In genomic region chr6:147103007-147103406, GRCh38 we compare ENCODE assay signal across 24 cellular contexts.
A peak's percentile ranks its signal among the peaks of the same experiment; 100 is the strongest.
DNase-seq lines count a peak whose midpoint lies in the region; ATAC-seq, FAIRE-seq and TF ChIP-seq lines count a peak whose summit lies in the region.
"Had no signal": no experiment of that assay in that cellular context is flagged by ENCODE, and none has a peak within 500 bp of the region (broad histone marks: within the 10 kb centered on the region; RNA-seq: fewer than 3 reads in every experiment).

No MANE protein-coding gene starts in this region.

- in situ Hi-C loops in K562 (cut with MboI), result no loop called here

- ATAC-seq in K562 (no peak), T-helper 17 cell (no peak)
- ATAC-seq in activated T-helper 17 cell treated with anti-CD3 and anti-CD28 coated beads, Interleukin-2, amount 50 U/mL, for 72 hours (replicated peaks), result no peak

- POLR2A ChIA-PET in K562 (lab: Yijun Ruan, JAX), result interaction anchor here (0.9 kb wide), 1 partner anchor 18 kb away, joined by 3 read pairs; no protein-coding TSS in a partner anchor

- H3K9me1 ChIP-seq in K562 (ENCODE audit: control insufficient read depth, insufficient read depth, low read length), result no peaks in the 10 kb centered on the region

- H4K20me1 ChIP-seq in BLaER1 (no peaks in the 10 kb centered on the region), Loucy (ENCODE audit: insufficient read depth, low read length, poor library complexity, severe bottlenecking) (no peaks in the 10 kb centered on the region), K562 (replicated peaks; ENCODE audit: control insufficient read depth, insufficient read depth, low read length) (no peaks in the 10 kb centered on the region)
- H4K20me1 ChIP-seq in BLaER1 treated with 17β-estradiol and CSF1 and Interleukin-3, amounts not matched to agents 10 nM and 100 nM, result no peaks in the 10 kb centered on the region

- no peaks in the 10 kb centered on the region for H3K36me3 ChIP-seq in BLaER1
- H3K36me3 ChIP-seq in BLaER1 treated with 17β-estradiol and CSF1 and Interleukin-3, amounts not matched to agents 10 nM and 100 nM, result no peaks in the 10 kb centered on the region
- no peaks in the 10 kb centered on the region for H3K36me3 ChIP-seq in Loucy (ENCODE audit: insufficient read depth, low read length)
- no peaks in the 10 kb centered on the region for H3K36me3 ChIP-seq in K562 (ENCODE audit: control insufficient read depth, insufficient read depth, low read length)
- H3K36me3 ChIP-seq: BE2C had no signal

- H3K27me3 ChIP-seq in BLaER1, result no peaks in the 10 kb centered on the region
- H3K27me3 ChIP-seq in BLaER1 treated with 17β-estradiol and CSF1 and Interleukin-3, amounts not matched to agents 10 nM and 100 nM, result no peaks in the 10 kb centered on the region
- no peaks in the 10 kb centered on the region for H3K27me3 ChIP-seq in Loucy (ENCODE audit: insufficient read depth, low read length, poor library complexity, severe bottlenecking)
- no peaks in the 10 kb centered on the region for H3K27me3 ChIP-seq in K562 (ENCODE audit: control insufficient read depth in 2 of 2, insufficient read depth in 2 of 2, low read length in 2 of 2)
- H3K27me3 ChIP-seq: BE2C had no signal

- CTCF ChIA-PET in K562 (lab: Yijun Ruan, JAX; ENCODE audit: low intra/inter-chr PET ratio), result no interaction called here

- FAIRE-seq in K562 (lab: Jason Lieb, UNC), result no peak
- FAIRE-seq: A204.1, G401.6, GM12891, GM19239 had no signal

- TF ChIP-seq RAD21 in K562 (CRISPR knock-in tag; conservative IDR thresholded peaks at IDR 0.05 in 1 of 2, IDR thresholded peaks at IDR 0.05 in 1 of 2), result no peak

- TF ChIP-seq POLR2A in K562 (conservative IDR thresholded peaks at IDR 0.05), result no peak

- DNase-seq in K562 (ENCODE audit: extremely low read depth in 1 of 4, low spot score in 3 of 4), result no peak
- no peak for DNase-seq in DMS79 treated with DMSO at 0.1 percent for 48 hours (lab: John Stamatoyannopoulos, UW)
- DNase-seq in T-helper 17 cell, result no peak
- DNase-seq: 8988T; ACHN; BE2C; C1 segment of cervical spinal cord; CD4-positive, alpha-beta memory T cell; CD4-positive, CD25-positive, alpha-beta regulatory T cell; CD8-positive, alpha-beta memory T cell; COR-L47; DMS 273 treated with DMSO at 0.1 percent for 48 hours; DMS153; DMS53; DMS79 had no signal

- no peak overlapping the region for H2AFZ ChIP-seq in Loucy (ENCODE audit: low read length)
- H2AFZ ChIP-seq in K562 (ENCODE audit: low read depth, low read length), result no peak overlapping the region

- no peak overlapping the region for H3K27ac ChIP-seq in BLaER1
- H3K27ac ChIP-seq in BLaER1 treated with 17β-estradiol and CSF1 and Interleukin-3, amounts not matched to agents 10 nM and 100 nM, result no peak overlapping the region
- no peak overlapping the region for H3K27ac ChIP-seq in K562 (ENCODE audit: extremely low read depth, low read depth, low read length)

- WGBS in K562 (ENCODE audit: insufficient coverage, low coverage, missing lambda C conversion rate), result 88% methylated on average over 2 of the region's 2 CpGs

- H3K9me3 ChIP-seq in BLaER1 (no peaks in the 10 kb centered on the region), Loucy (ENCODE audit: insufficient read depth, low read depth, low read length) (no peaks in the 10 kb centered on the region), K562 (replicated peaks; ENCODE audit: control insufficient read depth, insufficient read depth, low read depth, low read length) (no peaks in the 10 kb centered on the region), T-helper 17 cell (ENCODE audit: control insufficient read depth, low read length, poor library complexity, severe bottlenecking) (no peaks in the 10 kb centered on the region)
- H3K9me3 ChIP-seq in BLaER1 treated with 17β-estradiol and CSF1 and Interleukin-3, amounts not matched to agents 10 nM and 100 nM (replicated peaks in 1 of 11), result no peaks in the 10 kb centered on the region
- H3K9me3 ChIP-seq: BE2C had no signal

- H3K4me2 ChIP-seq in BLaER1, result peak overlapping the region; percentile 37
- H3K4me2 ChIP-seq in BLaER1 treated with 17β-estradiol and CSF1 and Interleukin-3, amounts not matched to agents 10 nM and 100 nM, result peak overlapping the region in 9 of 11 experiments; percentile 4 to 70 (median 20); a peak in 8 of 22 replicates
- peak overlapping the region; percentile 37 for H3K4me2 ChIP-seq in Loucy (ENCODE audit: low read depth, low read length, poor library complexity, severe bottlenecking)
- no peak overlapping the region for H3K4me2 ChIP-seq in K562 (ENCODE audit: insufficient read depth, low read length)

- H3K4me3 ChIP-seq in BLaER1 (no peak overlapping the region), Loucy (ENCODE audit: low read length, poor library complexity, severe bottlenecking) (no peak overlapping the region), K562 (no peak overlapping the region)
- H3K4me3 ChIP-seq in BLaER1 treated with 17β-estradiol and CSF1 and Interleukin-3, amounts not matched to agents 10 nM and 100 nM, result no peak overlapping the region

- H3K79me2 ChIP-seq in Loucy (ENCODE audit: insufficient read depth, low read length), result no peaks in the 10 kb centered on the region
- H3K79me2 ChIP-seq in K562 (ENCODE audit: control insufficient read depth, insufficient read depth, low read length), result no peaks in the 10 kb centered on the region

- H3K9ac ChIP-seq in BLaER1 (no peak overlapping the region), Loucy (ENCODE audit: low read depth, low read length, poor library complexity, severe bottlenecking) (no peak overlapping the region), K562 (ENCODE audit: insufficient read depth in 1 of 2, low read depth in 2 of 2, low read length in 2 of 2) (no peak overlapping the region)
- no peak overlapping the region for H3K9ac ChIP-seq in BLaER1 treated with 17β-estradiol and CSF1 and Interleukin-3, amounts not matched to agents 10 nM and 100 nM

- TF ChIP-seq CTCF in Loucy (conservative IDR thresholded peaks at IDR 0.05; ENCODE audit: low read length), result no peak
- no peak for TF ChIP-seq CTCF in K562 (IDR thresholded peaks at IDR 0.05 in 2 of 3, conservative IDR thresholded peaks at IDR 0.05 in 1 of 3; ENCODE audit: insufficient read depth in 2 of 3, low read depth in 1 of 3, low read length in 3 of 3)

- no peak overlapping the region for H3K27ac Mint-ChIP-seq in activated T-helper 17 cell treated with anti-CD3 and anti-CD28 coated beads, Interleukin-2, amount 50 U/mL, for 72 hours
- H3K27ac Mint-ChIP-seq in T-helper 17 cell, result no peak overlapping the region
- H3K27ac Mint-ChIP-seq: CD14-positive monocyte; CD4-positive, alpha-beta memory T cell; CD4-positive, CD25-positive, alpha-beta regulatory T cell; CD8-positive, alpha-beta memory T cell had no signal

- H3K36me3 Mint-ChIP-seq in activated T-helper 17 cell treated with anti-CD3 and anti-CD28 coated beads, Interleukin-2, amount 50 U/mL, for 72 hours (ENCODE audit: low read depth), result no peaks in the 10 kb centered on the region
- peaks cover 3% of the 10 kb centered on the region for H3K36me3 Mint-ChIP-seq in T-helper 17 cell (ENCODE audit: low read depth)
- H3K36me3 Mint-ChIP-seq: CD14-positive monocyte; CD4-positive, alpha-beta memory T cell; CD4-positive, CD25-positive, alpha-beta regulatory T cell had no signal

- no peaks in the 10 kb centered on the region for H3K4me1 Mint-ChIP-seq in activated T-helper 17 cell treated with anti-CD3 and anti-CD28 coated beads, Interleukin-2, amount 50 U/mL, for 72 hours
- peaks cover 19% of the 10 kb centered on the region for H3K4me1 Mint-ChIP-seq in T-helper 17 cell

- H3K4me1 ChIP-seq in BLaER1 (peaks cover 12% of the 10 kb centered on the region), Loucy (ENCODE audit: insufficient read depth, low read length, poor library complexity, severe bottlenecking) (peaks cover 20% of the 10 kb centered on the region), K562 (replicated peaks in 1 of 2; ENCODE audit: control insufficient read depth in 2 of 2, insufficient read depth in 2 of 2, low read length in 2 of 2) (peaks cover 0 to 11% of the 10 kb centered on the region in 2 experiments; a peak in 2 of 5 replicates)
- H3K4me1 ChIP-seq in BLaER1 treated with 17β-estradiol and CSF1 and Interleukin-3, amounts not matched to agents 10 nM and 100 nM, result peaks cover 8 to 32% (median 11%) of the 10 kb centered on the region in 10 experiments; a peak in 17 of 20 replicates

- intact Hi-C loops in K562 (cut with micrococcal nuclease), result no loop called here

- H3K9me3 Mint-ChIP-seq in activated T-helper 17 cell treated with anti-CD3 and anti-CD28 coated beads, Interleukin-2, amount 50 U/mL, for 72 hours, result no peaks in the 10 kb centered on the region
- H3K9me3 Mint-ChIP-seq: CD14-positive monocyte; CD8-positive, alpha-beta memory T cell had no signal

- no peak for TF ChIP-seq EP300 in K562 (IDR thresholded peaks at IDR 0.05; ENCODE audit: low read length)

- H3K4me3 Mint-ChIP-seq in activated T-helper 17 cell treated with anti-CD3 and anti-CD28 coated beads, Interleukin-2, amount 50 U/mL, for 72 hours, result no peak overlapping the region
- H3K4me3 Mint-ChIP-seq in T-helper 17 cell, result no peak overlapping the region
- H3K4me3 Mint-ChIP-seq: CD8-positive, alpha-beta memory T cell had no signal

- BruUV-seq in K562 (replicated peaks; lab: Mats Ljungman, UMichigan), result no TSS peak

- no peaks in the 10 kb centered on the region for H3F3A ChIP-seq in Loucy (ENCODE audit: low read depth)

- H3K9me2 ChIP-seq in Loucy (replicated peaks; ENCODE audit: low read depth, low read length), result no peaks in the 10 kb centered on the region

- no peaks in the 10 kb centered on the region for H3K27me3 Mint-ChIP-seq in activated T-helper 17 cell treated with anti-CD3 and anti-CD28 coated beads, Interleukin-2, amount 50 U/mL, for 72 hours
- no peaks in the 10 kb centered on the region for H3K27me3 Mint-ChIP-seq in T-helper 17 cell
- H3K27me3 Mint-ChIP-seq: CD4-positive, alpha-beta memory T cell; CD4-positive, CD25-positive, alpha-beta regulatory T cell had no signal

TF ChIP-seq in K562, 482 proteins besides CTCF, POLR2A, EP300 and RAD21 (continues in another document):
- TF ChIP-seq MBD1 (CRISPR knock-in tag; IDR thresholded peaks at IDR 0.05) (no peak), MBD2 (IDR thresholded peaks at IDR 0.05; ENCODE audit: borderline replicate concordance, low read depth) (no peak), RBM25 (IDR thresholded peaks at IDR 0.05; ENCODE audit: low read depth, low read length, severe bottlenecking) (peak; percentile 13), CEBPB (tag; IDR thresholded peaks at IDR 0.05) (peak; percentile 78), SMARCC2 (IDR thresholded peaks at IDR 0.05; ENCODE audit: low read depth) (no peak)
